ENCODE assay signal across 2 cellular contexts in the genomic region with DNA sequence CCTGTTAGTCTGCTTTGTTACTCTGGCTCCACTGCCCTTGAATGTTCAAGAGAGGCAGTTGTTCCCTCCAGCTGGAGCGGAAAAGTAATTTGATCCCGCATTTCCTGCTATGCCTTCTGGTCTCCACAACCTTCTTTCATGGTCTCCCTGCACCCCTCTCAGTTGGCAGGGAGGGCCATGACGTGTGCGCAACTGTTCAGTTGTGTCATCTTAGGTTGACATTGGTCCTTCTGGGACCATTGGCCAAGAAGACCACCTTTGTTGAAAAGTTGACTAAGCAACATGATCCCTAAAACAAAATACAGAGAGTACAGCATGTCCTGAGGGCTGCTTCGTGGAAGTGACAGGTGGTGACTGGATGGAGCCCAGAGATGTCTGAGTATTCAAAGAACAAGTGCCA.
TF ChIP-seq lines count a peak whose summit lies in the region.

No MANE protein-coding gene starts in this region.

TF ChIP-seq in IMR-90, 13 proteins besides CTCF, POLR2A, EP300 and RAD21:
- TF ChIP-seq MAFK (IDR thresholded peaks at IDR 0.05; ENCODE audit: low read depth, low read length): no peak
- TF ChIP-seq MXI1 (IDR thresholded peaks at IDR 0.05; ENCODE audit: borderline replicate concordance, low read depth, low read length): no peak
- no peak for TF ChIP-seq SMC3 (IDR thresholded peaks at IDR 0.05; ENCODE audit: low read depth, low read length)
- no peak for TF ChIP-seq NFE2L2 (IDR thresholded peaks at IDR 0.05; ENCODE audit: low read depth, low read length)
- no peak for TF ChIP-seq CHD1 (IDR thresholded peaks at IDR 0.05; ENCODE audit: low read depth, low read length)
- TF ChIP-seq, protein P1, sequence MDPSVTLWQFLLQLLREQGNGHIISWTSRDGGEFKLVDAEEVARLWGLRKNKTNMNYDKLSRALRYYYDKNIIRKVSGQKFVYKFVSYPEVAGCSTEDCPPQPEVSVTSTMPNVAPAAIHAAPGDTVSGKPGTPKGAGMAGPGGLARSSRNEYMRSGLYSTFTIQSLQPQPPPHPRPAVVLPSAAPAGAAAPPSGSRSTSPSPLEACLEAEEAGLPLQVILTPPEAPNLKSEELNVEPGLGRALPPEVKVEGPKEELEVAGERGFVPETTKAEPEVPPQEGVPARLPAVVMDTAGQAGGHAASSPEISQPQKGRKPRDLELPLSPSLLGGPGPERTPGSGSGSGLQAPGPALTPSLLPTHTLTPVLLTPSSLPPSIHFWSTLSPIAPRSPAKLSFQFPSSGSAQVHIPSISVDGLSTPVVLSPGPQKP (IDR thresholded peaks at IDR 0.05; ENCODE audit: borderline replicate concordance, low read depth, low read length): no peak
- TF ChIP-seq FOS (IDR thresholded peaks at IDR 0.05; ENCODE audit: low read depth, low read length): no peak
- TF ChIP-seq RCOR1 (IDR thresholded peaks at IDR 0.05; ENCODE audit: insufficient replicate concordance, low read length): no peak

TF ChIP-seq in H1, 55 proteins besides CTCF, POLR2A, EP300 and RAD21:
- TF ChIP-seq NRF1 (IDR thresholded peaks at IDR 0.05; ENCODE audit: low read depth, low read length): no peak
- TF ChIP-seq SRF (IDR thresholded peaks at IDR 0.05; ENCODE audit: low read depth, low read length): no peak
- TF ChIP-seq POLR2AphosphoS5 (IDR thresholded peaks at IDR 0.05; ENCODE audit: low read depth, low read length): no peak
- TF ChIP-seq GABPA (IDR thresholded peaks at IDR 0.05; ENCODE audit: borderline replicate concordance, insufficient read depth, low read length): no peak
- TF ChIP-seq, protein P2, sequence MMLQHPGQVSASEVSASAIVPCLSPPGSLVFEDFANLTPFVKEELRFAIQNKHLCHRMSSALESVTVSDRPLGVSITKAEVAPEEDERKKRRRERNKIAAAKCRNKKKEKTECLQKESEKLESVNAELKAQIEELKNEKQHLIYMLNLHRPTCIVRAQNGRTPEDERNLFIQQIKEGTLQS (IDR thresholded peaks at IDR 0.05; ENCODE audit: insufficient read depth, low read depth, low read length): no peak
- no peak for TF ChIP-seq TEAD4 (IDR thresholded peaks at IDR 0.05; ENCODE audit: low read depth, low read length)
- TF ChIP-seq SUZ12 (IDR thresholded peaks at IDR 0.05; ENCODE audit: low read length): no peak
- no peak for TF ChIP-seq HDAC6 (IDR thresholded peaks at IDR 0.05; ENCODE audit: low read depth, low read length)
- no peak for TF ChIP-seq RBBP5 (IDR thresholded peaks at IDR 0.05; ENCODE audit: borderline replicate concordance, low read depth, low read length)
- TF ChIP-seq, protein P3, sequence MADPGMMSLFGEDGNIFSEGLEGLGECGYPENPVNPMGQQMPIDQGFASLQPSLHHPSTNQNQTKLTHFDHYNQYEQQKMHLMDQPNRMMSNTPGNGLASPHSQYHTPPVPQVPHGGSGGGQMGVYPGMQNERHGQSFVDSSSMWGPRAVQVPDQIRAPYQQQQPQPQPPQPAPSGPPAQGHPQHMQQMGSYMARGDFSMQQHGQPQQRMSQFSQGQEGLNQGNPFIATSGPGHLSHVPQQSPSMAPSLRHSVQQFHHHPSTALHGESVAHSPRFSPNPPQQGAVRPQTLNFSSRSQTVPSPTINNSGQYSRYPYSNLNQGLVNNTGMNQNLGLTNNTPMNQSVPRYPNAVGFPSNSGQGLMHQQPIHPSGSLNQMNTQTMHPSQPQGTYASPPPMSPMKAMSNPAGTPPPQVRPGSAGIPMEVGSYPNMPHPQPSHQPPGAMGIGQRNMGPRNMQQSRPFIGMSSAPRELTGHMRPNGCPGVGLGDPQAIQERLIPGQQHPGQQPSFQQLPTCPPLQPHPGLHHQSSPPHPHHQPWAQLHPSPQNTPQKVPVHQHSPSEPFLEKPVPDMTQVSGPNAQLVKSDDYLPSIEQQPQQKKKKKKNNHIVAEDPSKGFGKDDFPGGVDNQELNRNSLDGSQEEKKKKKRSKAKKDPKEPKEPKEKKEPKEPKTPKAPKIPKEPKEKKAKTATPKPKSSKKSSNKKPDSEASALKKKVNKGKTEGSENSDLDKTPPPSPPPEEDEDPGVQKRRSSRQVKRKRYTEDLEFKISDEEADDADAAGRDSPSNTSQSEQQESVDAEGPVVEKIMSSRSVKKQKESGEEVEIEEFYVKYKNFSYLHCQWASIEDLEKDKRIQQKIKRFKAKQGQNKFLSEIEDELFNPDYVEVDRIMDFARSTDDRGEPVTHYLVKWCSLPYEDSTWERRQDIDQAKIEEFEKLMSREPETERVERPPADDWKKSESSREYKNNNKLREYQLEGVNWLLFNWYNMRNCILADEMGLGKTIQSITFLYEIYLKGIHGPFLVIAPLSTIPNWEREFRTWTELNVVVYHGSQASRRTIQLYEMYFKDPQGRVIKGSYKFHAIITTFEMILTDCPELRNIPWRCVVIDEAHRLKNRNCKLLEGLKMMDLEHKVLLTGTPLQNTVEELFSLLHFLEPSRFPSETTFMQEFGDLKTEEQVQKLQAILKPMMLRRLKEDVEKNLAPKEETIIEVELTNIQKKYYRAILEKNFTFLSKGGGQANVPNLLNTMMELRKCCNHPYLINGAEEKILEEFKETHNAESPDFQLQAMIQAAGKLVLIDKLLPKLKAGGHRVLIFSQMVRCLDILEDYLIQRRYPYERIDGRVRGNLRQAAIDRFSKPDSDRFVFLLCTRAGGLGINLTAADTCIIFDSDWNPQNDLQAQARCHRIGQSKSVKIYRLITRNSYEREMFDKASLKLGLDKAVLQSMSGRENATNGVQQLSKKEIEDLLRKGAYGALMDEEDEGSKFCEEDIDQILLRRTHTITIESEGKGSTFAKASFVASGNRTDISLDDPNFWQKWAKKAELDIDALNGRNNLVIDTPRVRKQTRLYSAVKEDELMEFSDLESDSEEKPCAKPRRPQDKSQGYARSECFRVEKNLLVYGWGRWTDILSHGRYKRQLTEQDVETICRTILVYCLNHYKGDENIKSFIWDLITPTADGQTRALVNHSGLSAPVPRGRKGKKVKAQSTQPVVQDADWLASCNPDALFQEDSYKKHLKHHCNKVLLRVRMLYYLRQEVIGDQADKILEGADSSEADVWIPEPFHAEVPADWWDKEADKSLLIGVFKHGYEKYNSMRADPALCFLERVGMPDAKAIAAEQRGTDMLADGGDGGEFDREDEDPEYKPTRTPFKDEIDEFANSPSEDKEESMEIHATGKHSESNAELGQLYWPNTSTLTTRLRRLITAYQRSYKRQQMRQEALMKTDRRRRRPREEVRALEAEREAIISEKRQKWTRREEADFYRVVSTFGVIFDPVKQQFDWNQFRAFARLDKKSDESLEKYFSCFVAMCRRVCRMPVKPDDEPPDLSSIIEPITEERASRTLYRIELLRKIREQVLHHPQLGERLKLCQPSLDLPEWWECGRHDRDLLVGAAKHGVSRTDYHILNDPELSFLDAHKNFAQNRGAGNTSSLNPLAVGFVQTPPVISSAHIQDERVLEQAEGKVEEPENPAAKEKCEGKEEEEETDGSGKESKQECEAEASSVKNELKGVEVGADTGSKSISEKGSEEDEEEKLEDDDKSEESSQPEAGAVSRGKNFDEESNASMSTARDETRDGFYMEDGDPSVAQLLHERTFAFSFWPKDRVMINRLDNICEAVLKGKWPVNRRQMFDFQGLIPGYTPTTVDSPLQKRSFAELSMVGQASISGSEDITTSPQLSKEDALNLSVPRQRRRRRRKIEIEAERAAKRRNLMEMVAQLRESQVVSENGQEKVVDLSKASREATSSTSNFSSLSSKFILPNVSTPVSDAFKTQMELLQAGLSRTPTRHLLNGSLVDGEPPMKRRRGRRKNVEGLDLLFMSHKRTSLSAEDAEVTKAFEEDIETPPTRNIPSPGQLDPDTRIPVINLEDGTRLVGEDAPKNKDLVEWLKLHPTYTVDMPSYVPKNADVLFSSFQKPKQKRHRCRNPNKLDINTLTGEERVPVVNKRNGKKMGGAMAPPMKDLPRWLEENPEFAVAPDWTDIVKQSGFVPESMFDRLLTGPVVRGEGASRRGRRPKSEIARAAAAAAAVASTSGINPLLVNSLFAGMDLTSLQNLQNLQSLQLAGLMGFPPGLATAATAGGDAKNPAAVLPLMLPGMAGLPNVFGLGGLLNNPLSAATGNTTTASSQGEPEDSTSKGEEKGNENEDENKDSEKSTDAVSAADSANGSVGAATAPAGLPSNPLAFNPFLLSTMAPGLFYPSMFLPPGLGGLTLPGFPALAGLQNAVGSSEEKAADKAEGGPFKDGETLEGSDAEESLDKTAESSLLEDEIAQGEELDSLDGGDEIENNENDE (IDR thresholded peaks at IDR 0.05; ENCODE audit: insufficient replicate concordance, low read length): no peak
- no peak for TF ChIP-seq BRCA1 (IDR thresholded peaks at IDR 0.05; ENCODE audit: low read depth, low read length)
- TF ChIP-seq POU5F1 (IDR thresholded peaks at IDR 0.05; ENCODE audit: low read depth, low read length): no peak
- no peak for TF ChIP-seq SIRT6 (IDR thresholded peaks at IDR 0.05; ENCODE audit: low read length)
- no peak for TF ChIP-seq CREB1 (IDR thresholded peaks at IDR 0.05)
- no peak for TF ChIP-seq TCF12 (IDR thresholded peaks at IDR 0.05; ENCODE audit: low read depth, low read length)
- TF ChIP-seq JUN (IDR thresholded peaks at IDR 0.05; ENCODE audit: low read depth, low read length): no peak
- no peak for TF ChIP-seq ASH2L (IDR thresholded peaks at IDR 0.05; ENCODE audit: low read length)
- no peak for TF ChIP-seq CEBPB (IDR thresholded peaks at IDR 0.05; ENCODE audit: low read depth, low read length)
- TF ChIP-seq CBX5 (IDR thresholded peaks at IDR 0.05; ENCODE audit: low read depth, low read length): no peak
